25 cellular contexts compared by ENCODE assay signal in genomic region chr2:147879846-147880245, GRCh38.
"Had no signal": no experiment of that assay in that cellular context is flagged by ENCODE, and none has a peak within 500 bp of the region (broad histone marks: within the 10 kb centered on the region; RNA-seq: fewer than 3 reads in every experiment).

No MANE protein-coding gene starts in this region.

- DNase-seq: effector CD8-positive, alpha-beta T cell; effector memory CD8-positive, alpha-beta T cell; endodermal cell; erythroblast; esophagus squamous epithelium; foreskin fibroblast; foreskin melanocyte; heart left ventricle; hypothalamus; immature natural killer cell; islet precursor cell; kidney; kidney glomerular epithelial cell; left lung; left ventricle myocardium superior; lower lobe of right lung; mesenchymal stem cell had no signal

- H3K27ac ChIP-seq: coronary artery, epithelial cell of prostate, esophagus squamous epithelium, gastroesophageal sphincter, hepatocyte, left lung, lower lobe of right lung had no signal

- H3K27ac Mint-ChIP-seq: dendritic cell treated with granulocyte-macrophage colony-stimulating factor and Interleukin-4, amounts not matched to agents 40 ng/mL and 50 ng/mL, for 4 days; effector memory CD8-positive, alpha-beta T cell; endodermal cell; immature natural killer cell; mesothelial cell of epicardium had no signal

- H3K4me2 ChIP-seq: hepatocyte had no signal

- H2AFZ ChIP-seq: hepatocyte had no signal

- H3K4me3 Mint-ChIP-seq: dendritic cell treated with granulocyte-macrophage colony-stimulating factor and Interleukin-4, amounts not matched to agents 40 ng/mL and 50 ng/mL, for 4 days; effector memory CD8-positive, alpha-beta T cell; endodermal cell; immature natural killer cell; mesothelial cell of epicardium had no signal

- H3K36me3 Mint-ChIP-seq: immature natural killer cell had no signal

- H3K9me3 ChIP-seq: esophagus squamous epithelium, gastroesophageal sphincter, heart left ventricle, left lung, lower lobe of right lung had no signal

- H3K36me3 ChIP-seq: esophagus squamous epithelium, gastroesophageal sphincter, heart left ventricle, left lung, lower lobe of right lung had no signal

- H3K27me3 Mint-ChIP-seq: dendritic cell treated with granulocyte-macrophage colony-stimulating factor and Interleukin-4, amounts not matched to agents 40 ng/mL and 50 ng/mL, for 4 days; effector memory CD8-positive, alpha-beta T cell had no signal

- ATAC-seq: effector memory CD8-positive, alpha-beta T cell; esophagus mucosa; gastroesophageal sphincter; heart left ventricle; left lung; left ventricle myocardium superior; lower lobe of right lung had no signal

- H3K4me3 ChIP-seq: coronary artery, esophagus squamous epithelium, gastroesophageal sphincter, heart left ventricle, hepatocyte, left lung, lower lobe of right lung had no signal

- H3K27me3 ChIP-seq: esophagus squamous epithelium, gastroesophageal sphincter, heart left ventricle, hepatocyte, left lung had no signal

- FAIRE-seq: colon, kidney had no signal
